Comparison of ENCODE assay signal across 6 cellular contexts in genomic region chr1:144715866-144716265, GRCh38.
A peak's percentile ranks its signal among the peaks of the same experiment; 100 is the strongest.
DNase-seq lines count a peak whose midpoint lies in the region; ATAC-seq and TF ChIP-seq lines count a peak whose summit lies in the region.
"Not testable (repeated sequence)": the region's sequence is repeated elsewhere in the genome, so short reads cannot be mapped to it uniquely, and the experiment has no call there.

No MANE protein-coding gene starts in this region.

- H3K4me1 ChIP-seq in IMR-90 (ENCODE audit: control insufficient read depth, insufficient read depth, low read length); PC-3 (ENCODE audit: insufficient read depth, low read length); foreskin keratinocyte: not testable (repeated sequence)

- H3K79me1 ChIP-seq in IMR-90 (ENCODE audit: low read depth in 1 of 2, low read length in 2 of 2) = not testable (repeated sequence)

- not testable (repeated sequence) for H3K4me3 ChIP-seq in IMR-90 (ENCODE audit: insufficient read depth, low read depth, low read length); PC-3 (ENCODE audit: low read length)

- TF ChIP-seq RAD21 in IMR-90 (IDR thresholded peaks at IDR 0.05; ENCODE audit: low read length) = not testable (repeated sequence)

- no CpG with 5 or more reads among the region's 28 CpGs for WGBS in IMR-90 (ENCODE audit: extremely low coverage in 2 of 2, insufficient read length in 1 of 2), 2 experiments

- not testable (repeated sequence) for H2AFZ ChIP-seq in IMR-90 (replicated peaks; ENCODE audit: low read length, poor library complexity); PC-3 (ENCODE audit: low read length)

- in situ Hi-C loops in IMR-90 (cut with MboI; ENCODE audit: low sequenced_read_pairs) = not testable (repeated sequence)

- not testable (repeated sequence) for H4K5ac ChIP-seq in IMR-90 (ENCODE audit: low read depth, low read length)

- not testable (repeated sequence) for H2BK5ac ChIP-seq in IMR-90 (ENCODE audit: low read depth, low read length, poor library complexity, severe bottlenecking)

- not testable (repeated sequence) for H3K18ac ChIP-seq in IMR-90 (ENCODE audit: low read depth, low read length)

- not testable (repeated sequence) for H3K9me1 ChIP-seq in IMR-90 (ENCODE audit: insufficient read depth, low read length)

- not testable (repeated sequence) for H3K4ac ChIP-seq in IMR-90 (ENCODE audit: low read depth, low read length)

- not testable (repeated sequence) for H3K27ac ChIP-seq in IMR-90 (ENCODE audit: insufficient read depth, low read length); PC-3 (ENCODE audit: low read length); foreskin keratinocyte

- not testable (repeated sequence) for H3K9me3 ChIP-seq in IMR-90 (ENCODE audit: control insufficient read depth, insufficient read depth, low read length); PC-3 (ENCODE audit: low read length)

- intact Hi-C loops in IMR-90 (cut with micrococcal nuclease); PC-3 (cut with micrococcal nuclease); left ventricle myocardium superior (cut with micrococcal nuclease); sciatic nerve (cut with DNase I): not testable (repeated sequence)

- TF ChIP-seq POLR2A in IMR-90 (IDR thresholded peaks at IDR 0.05; ENCODE audit: low read depth, low read length) = not testable (repeated sequence)

- not testable (repeated sequence) for H3K9ac ChIP-seq in IMR-90 (ENCODE audit: low read depth, low read length); PC-3 (ENCODE audit: low read length)

- not testable (repeated sequence) for H3F3A ChIP-seq in PC-3 (ENCODE audit: low read length, unreplicated experiment)

- H4K91ac ChIP-seq in IMR-90 (ENCODE audit: insufficient read depth, low read depth, low read length) = not testable (repeated sequence)

- H2AK9ac ChIP-seq in IMR-90 (replicated peaks; ENCODE audit: low read depth, low read length, poor library complexity) = not testable (repeated sequence)

- not testable (repeated sequence) for H3K36me3 ChIP-seq in IMR-90 (ENCODE audit: control insufficient read depth, insufficient read depth, low read length); PC-3 (ENCODE audit: low read depth, low read length)

- not testable (repeated sequence) for H3K56ac ChIP-seq in IMR-90 (ENCODE audit: extremely low read depth, insufficient read depth, low read length)

- not testable (repeated sequence) for H3K23ac ChIP-seq in IMR-90 (ENCODE audit: low read depth, low read length)

- not testable (repeated sequence) for H2BK20ac ChIP-seq in IMR-90 (ENCODE audit: low read depth, low read length)

- H3K27me3 ChIP-seq in IMR-90 (ENCODE audit: control insufficient read depth, insufficient read depth, low read length); PC-3 (ENCODE audit: low read length); foreskin keratinocyte: not testable (repeated sequence)

- ATAC-seq in IMR-90 (ENCODE audit: low read depth) (peak; percentile 95), PC-3 (peak; percentile 87), SK-N-SH treated with all-trans-retinoic acid at 6 μM for 48 hours (peak; percentile 100), foreskin keratinocyte (peak; percentile 85), left ventricle myocardium superior (peak; percentile 78), sciatic nerve (peak; percentile 68)

- TF ChIP-seq CTCF in IMR-90 (conservative IDR thresholded peaks at IDR 0.05; ENCODE audit: low read depth, low read length); PC-3 (conservative IDR thresholded peaks at IDR 0.05; ENCODE audit: low read depth, low read length); foreskin keratinocyte (conservative IDR thresholded peaks at IDR 0.05): not testable (repeated sequence)

- H3K79me2 ChIP-seq in PC-3 (ENCODE audit: low read length) = not testable (repeated sequence)

- POLR2A ChIA-PET in IMR-90 (lab: Charles Lee; ENCODE audit: unreplicated experiment); PC-3 (lab: Charles Lee; ENCODE audit: unreplicated experiment): not testable (repeated sequence)

- not testable (repeated sequence) for H3K9me2 ChIP-seq in PC-3 (replicated peaks; ENCODE audit: low read length)

- not testable (repeated sequence) for H2BK120ac ChIP-seq in IMR-90 (ENCODE audit: low read depth, low read length)

- H2BK15ac ChIP-seq in IMR-90 (ENCODE audit: low read depth, low read length) = not testable (repeated sequence)

- CTCF ChIA-PET in IMR-90 (lab: Yijun Ruan, JAX); PC-3 (lab: Charles Lee): not testable (repeated sequence)

- BruUV-seq in IMR-90 (replicated peaks; lab: Mats Ljungman, UMichigan); PC-3 (replicated peaks; lab: Mats Ljungman, UMichigan): not testable (repeated sequence)

- dilution Hi-C loops in IMR-90 (cut with HindIII; ENCODE audit: low sequenced_read_pairs, unreplicated experiment) = not testable (repeated sequence)

- H3K4me2 ChIP-seq in IMR-90 (ENCODE audit: low read depth, low read length); PC-3 (ENCODE audit: low read length): not testable (repeated sequence)

- H4K8ac ChIP-seq in IMR-90 (ENCODE audit: low read depth in 2 of 2, low read length in 2 of 2) = not testable (repeated sequence)

- not testable (repeated sequence) for H4K20me1 ChIP-seq in IMR-90 (ENCODE audit: insufficient read depth, low read length); PC-3 (ENCODE audit: low read length)

- not testable (repeated sequence) for DNase-seq in IMR-90; PC-3; foreskin keratinocyte; left ventricle myocardium superior; sciatic nerve (ENCODE audit: low spot score)

- not testable (repeated sequence) for H3K14ac ChIP-seq in IMR-90 (replicated peaks; ENCODE audit: low read depth, low read length)

- H2AK5ac ChIP-seq in IMR-90 (ENCODE audit: low read depth, low read length) = not testable (repeated sequence)
